Comparison of ENCODE assay signal across 8 cellular contexts in genomic region chrX:89871662-89872061, GRCh38. TPM values are rescaled to one million over a fixed set of nuclear protein-coding genes. Genes with fewer than 3 reads are reported as not detected.
DNase-seq lines count a peak whose midpoint lies in the region; ATAC-seq, FAIRE-seq and TF ChIP-seq lines count a peak whose summit lies in the region.
"Not testable (repeated sequence)": the region's sequence is repeated elsewhere in the genome, so short reads cannot be mapped to it uniquely, and the experiment has no call there.

No MANE protein-coding gene starts in this region.

- ATAC-seq in GM21723 (IDR thresholded peaks at IDR 0.05; ENCODE audit: unreplicated experiment) (peak; percentile 92), HG03378 (IDR thresholded peaks at IDR 0.05; ENCODE audit: unreplicated experiment) (peak; percentile 94)

- TF ChIP-seq CTCF in GM12873 (IDR thresholded peaks at IDR 0.05; ENCODE audit: insufficient read depth, low read depth, low read length, missing control alignments) (peak; percentile 54), kidney (IDR thresholded peaks at IDR 0.05; ENCODE audit: borderline replicate concordance, extremely low read depth, insufficient read depth) (peak; percentile 37), tibial nerve (IDR thresholded peaks at IDR 0.05) (peak in 3 of 5 experiments; percentile 5 to 40 (median 22))

- not testable (repeated sequence) for H3K4me3 ChIP-seq in kidney (ENCODE audit: low read length in 2 of 2); tibial nerve

- not testable (repeated sequence) for H3K9ac ChIP-seq in kidney (ENCODE audit: low read length in 2 of 2)

- not testable (repeated sequence) for H3K27me3 ChIP-seq in tibial nerve

- TF ChIP-seq EP300 in tibial nerve (IDR thresholded peaks at IDR 0.05) = not testable (repeated sequence)

- not testable (repeated sequence) for H3K9me3 ChIP-seq in kidney (ENCODE audit: control insufficient read depth in 1 of 2, low read length in 2 of 2); tibial nerve

- peak; percentile 38 for FAIRE-seq in kidney (lab: Jason Lieb, UNC)

- intact Hi-C loops in kidney (cut with DNase I) = not testable (repeated sequence)

- H3K27ac ChIP-seq in kidney (ENCODE audit: low read depth in 2 of 2, low read length in 2 of 2); tibial nerve: not testable (repeated sequence)

- H3K4me1 ChIP-seq in kidney (ENCODE audit: control insufficient read depth in 1 of 2, insufficient read depth in 1 of 2, low read depth in 1 of 2, low read length in 2 of 2); tibial nerve: not testable (repeated sequence)

- H3K36me3 ChIP-seq in kidney (ENCODE audit: control insufficient read depth in 1 of 2, insufficient read depth in 2 of 2, low read length in 2 of 2); tibial nerve: not testable (repeated sequence)

- WGBS in tibial nerve, 2 donors = 0 to 21% methylated on average over 2 to 4 of the region's 4 CpGs

- DNase-seq in NCI-H2081 treated with DMSO at 0.1 percent for 48 hours (lab: John Stamatoyannopoulos, UW) (peak; percentile 20), SK-N-DZ (ENCODE audit: low spot score) (peak; percentile 12), cerebellar cortex (ENCODE audit: low spot score) (peak; percentile 0), tibial nerve (ENCODE audit: low spot score in 2 of 2) (peak in 1 of 2 donors; percentile 4)
- not testable (repeated sequence) for DNase-seq in kidney

- TF ChIP-seq POLR2A in tibial nerve (IDR thresholded peaks at IDR 0.05) = not testable (repeated sequence)

RNA-seq across cellular contexts. Expression of gene TGIF2LX, which starts 50.0 kb away (rescaled TPM):
- polyA plus RNA-seq in SK-N-DZ (2014; cell fraction: cytosol; rRNA removed) = not detected in 2 replicates
- 0.43 TPM in 1 of 2 replicates, not detected in the other for polyA plus RNA-seq in SK-N-DZ (2014; cell fraction: nucleus; rRNA removed)
- total RNA-seq in kidney = not detected
- polyA plus RNA-seq in kidney (ENCODE audit: insufficient read depth, low read depth, low replicate concordance) = not detected
- not detected for total RNA-seq in tibial nerve
